Comparison of ENCODE assay signal across 8 cellular contexts in genomic region chr11:96390403-96390830, GRCh38. TPM values are rescaled to one million over a fixed set of nuclear protein-coding genes. Genes with fewer than 3 reads are reported as not detected.
DNase-seq lines count a peak whose midpoint lies in the region; ATAC-seq and TF ChIP-seq lines count a peak whose summit lies in the region.

No MANE protein-coding gene starts in this region.

- H3K4me3 ChIP-seq in HUES64 (ENCODE audit: low read length) (peak overlapping the region; percentile 88), cardiac fibroblast (replicated peaks in 1 of 2; ENCODE audit: low read depth in 2 of 2, low read length in 2 of 2) (peak overlapping the region; percentile 91 to 92), lower lobe of right lung (peak overlapping the region; percentile 88), upper lobe of right lung (peak overlapping the region; percentile 90)

- 49% methylated on average over 8 of the region's 8 CpGs for WGBS in HUES64

- peaks cover 30% of the 10 kb centered on the region for H3K4me1 Mint-ChIP-seq in CD14-positive monocyte

- H3K4me1 ChIP-seq in HUES64 (ENCODE audit: insufficient read depth, low read length) (peaks cover 12% of the 10 kb centered on the region; the same call in 1 of the 2 replicates), lower lobe of right lung (peaks cover 28% of the 10 kb centered on the region), upper lobe of right lung (peaks cover 17% of the 10 kb centered on the region)

- H3K27me3 ChIP-seq in HUES64 (ENCODE audit: insufficient read depth, low read length) (no peaks in the 10 kb centered on the region), lower lobe of right lung (ENCODE audit: low read depth) (no peaks in the 10 kb centered on the region), upper lobe of right lung (no peaks in the 10 kb centered on the region)

- DNase-seq in CD14-positive monocyte (ENCODE audit: low spot score) (no peak), cardiac fibroblast (ENCODE audit: low read depth in 2 of 2) (peak; percentile 55 to 77), lower lobe of right lung (no peak), upper lobe of right lung (no peak), KG1 (lab: John Stamatoyannopoulos, UW) (no peak), LoVo (ENCODE audit: low spot score) (no peak), HCEC 1CT (no peak)

- H3K9ac ChIP-seq in HUES64 (ENCODE audit: low read depth, low read length) = peak overlapping the region; percentile 82

- peak overlapping the region; percentile 95 to 97 for H3K4me3 Mint-ChIP-seq in CD14-positive monocyte

- peak; percentile 20 to 26 for ATAC-seq in lower lobe of right lung
- ATAC-seq in upper lobe of right lung = peak; percentile 1

- peak overlapping the region; percentile 79 for H3K27ac ChIP-seq in HUES64 (ENCODE audit: low read depth, low read length)
- peak overlapping the region; percentile 91 for H3K27ac ChIP-seq in lower lobe of right lung
- H3K27ac ChIP-seq in upper lobe of right lung = peak overlapping the region; percentile 91

- H3K36me3 Mint-ChIP-seq in CD14-positive monocyte = peaks cover 8 to 13% of the 10 kb centered on the region in 2 donors

- H3K27ac Mint-ChIP-seq in CD14-positive monocyte = peak overlapping the region; percentile 94 to 99 (median 97)

- no peaks in the 10 kb centered on the region for H3K9me3 ChIP-seq in HUES64 (ENCODE audit: insufficient read depth, low read depth, low read length)
- H3K9me3 ChIP-seq in lower lobe of right lung = no peaks in the 10 kb centered on the region
- no peaks in the 10 kb centered on the region for H3K9me3 ChIP-seq in upper lobe of right lung

- H3K9me3 Mint-ChIP-seq in CD14-positive monocyte = peaks cover 0 to 2% (median 0%) of the 10 kb centered on the region in 7 donors

- H3K27me3 Mint-ChIP-seq in CD14-positive monocyte (ENCODE audit: low read depth in 3 of 3) = no peaks in the 10 kb centered on the region

- H3K36me3 ChIP-seq in HUES64 (ENCODE audit: insufficient read depth, low read length) = 0 out of 2 replicates have a peak, but pooled peaks cover 3% of the 10 kb centered on the region
- H3K36me3 ChIP-seq in lower lobe of right lung = no peaks in the 10 kb centered on the region
- H3K36me3 ChIP-seq in upper lobe of right lung = no peaks in the 10 kb centered on the region

- TF ChIP-seq CTCF in CD14-positive monocyte (IDR thresholded peaks at IDR 0.05) (no peak), cardiac fibroblast (IDR thresholded peaks at IDR 0.05; ENCODE audit: low read depth, low read length) (no peak), lower lobe of right lung (IDR thresholded peaks at IDR 0.05) (no peak), upper lobe of right lung (IDR thresholded peaks at IDR 0.05) (no peak)

- intact Hi-C loops in CD14-positive monocyte (cut with micrococcal nuclease) (loop anchor here (2.0 to 10.0 kb wide), 2 partner anchors 556 to 602 kb away; partner anchors contain the start of gene FAM76B (in 1 of the 2)), lower lobe of right lung (cut with DNase I) (no loop called here), upper lobe of right lung (cut with DNase I) (no loop called here)

RNA-seq across cellular contexts. Expression of gene JRKL, which starts 0.6 kb away (rescaled TPM):
- 1 to 10 TPM; 1.3 to 2.0 TPM for polyA plus RNA-seq in CD14-positive monocyte
- polyA plus RNA-seq in HUES64 (2013, experiment 1 of 2) = 3.4 TPM
- 4.1 TPM for polyA plus RNA-seq in HUES64 (2013, experiment 2 of 2)
- total RNA-seq in lower lobe of right lung (11.0 TPM), upper lobe of right lung (9.8 TPM)

RNA-seq across cellular contexts. Expression of gene CCDC82, which starts 0.7 kb away (rescaled TPM):
- polyA plus RNA-seq in CD14-positive monocyte = 10 to 100 TPM; 12.2 to 18.2 TPM
- polyA plus RNA-seq in HUES64 (2013, experiment 1 of 2) = 14.7 TPM
- 18.6 TPM for polyA plus RNA-seq in HUES64 (2013, experiment 2 of 2)
- total RNA-seq in lower lobe of right lung (27.1 TPM), upper lobe of right lung (28.4 TPM)

RNA-seq across cellular contexts. Expression of gene MAML2, which starts 47.4 kb away (rescaled TPM):
- polyA plus RNA-seq in CD14-positive monocyte = 1 to 10 TPM in 1 of 2 donors, under 1 TPM in 1; 0.57 to 1.2 TPM
- 3.7 TPM for polyA plus RNA-seq in HUES64 (2013, experiment 1 of 2)
- polyA plus RNA-seq in HUES64 (2013, experiment 2 of 2) = 6.8 TPM
- total RNA-seq in lower lobe of right lung (31.5 TPM), upper lobe of right lung (27.5 TPM)

Comparison
In these comparisons a context has a peak if more than half of its experiments do, and no peak if none do; other contexts are left out.
1. DNase-seq: peak in cardiac fibroblast (2 of 2); none in CD14-positive monocyte (single experiment), lower lobe of right lung (single experiment), upper lobe of right lung (single experiment), KG1 (single experiment), LoVo (single experiment) and HCEC 1CT (single experiment).
2. intact Hi-C loops: an anchor here in CD14-positive monocyte (2.0 to 10.0 kb wide); none called in lower lobe of right lung and upper lobe of right lung.
3. Peak in every context shown above with its lines, with median percentiles within 50 percentile points of each other: H3K27ac ChIP-seq and H3K4me3 ChIP-seq.